ENCODE assay signal across 1 cellular context in the genomic region with DNA sequence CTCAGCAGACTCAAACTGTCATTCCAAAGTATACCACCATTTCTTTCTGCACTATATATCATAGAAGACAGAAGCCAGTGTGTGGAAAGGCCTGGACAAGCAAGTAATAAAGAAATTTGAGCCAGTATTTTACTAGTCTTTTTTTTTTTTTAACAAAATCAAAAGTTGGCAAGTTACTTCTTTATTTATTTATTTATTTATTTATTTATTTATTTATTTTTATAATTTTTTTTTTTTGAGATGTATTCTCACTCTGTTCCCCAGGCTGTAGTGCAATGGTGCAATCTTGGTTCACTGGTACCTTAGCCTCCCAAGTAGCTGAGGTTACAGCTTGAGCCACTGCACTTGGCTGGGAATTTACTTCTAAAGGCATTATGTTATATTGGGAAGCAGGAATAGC.
TF ChIP-seq lines count a peak whose summit lies in the region.

No MANE protein-coding gene starts in this region.

TF ChIP-seq in HEK293, 187 proteins besides CTCF, POLR2A, EP300 and RAD21 (continued from another document):
- TF ChIP-seq, protein P1, sequence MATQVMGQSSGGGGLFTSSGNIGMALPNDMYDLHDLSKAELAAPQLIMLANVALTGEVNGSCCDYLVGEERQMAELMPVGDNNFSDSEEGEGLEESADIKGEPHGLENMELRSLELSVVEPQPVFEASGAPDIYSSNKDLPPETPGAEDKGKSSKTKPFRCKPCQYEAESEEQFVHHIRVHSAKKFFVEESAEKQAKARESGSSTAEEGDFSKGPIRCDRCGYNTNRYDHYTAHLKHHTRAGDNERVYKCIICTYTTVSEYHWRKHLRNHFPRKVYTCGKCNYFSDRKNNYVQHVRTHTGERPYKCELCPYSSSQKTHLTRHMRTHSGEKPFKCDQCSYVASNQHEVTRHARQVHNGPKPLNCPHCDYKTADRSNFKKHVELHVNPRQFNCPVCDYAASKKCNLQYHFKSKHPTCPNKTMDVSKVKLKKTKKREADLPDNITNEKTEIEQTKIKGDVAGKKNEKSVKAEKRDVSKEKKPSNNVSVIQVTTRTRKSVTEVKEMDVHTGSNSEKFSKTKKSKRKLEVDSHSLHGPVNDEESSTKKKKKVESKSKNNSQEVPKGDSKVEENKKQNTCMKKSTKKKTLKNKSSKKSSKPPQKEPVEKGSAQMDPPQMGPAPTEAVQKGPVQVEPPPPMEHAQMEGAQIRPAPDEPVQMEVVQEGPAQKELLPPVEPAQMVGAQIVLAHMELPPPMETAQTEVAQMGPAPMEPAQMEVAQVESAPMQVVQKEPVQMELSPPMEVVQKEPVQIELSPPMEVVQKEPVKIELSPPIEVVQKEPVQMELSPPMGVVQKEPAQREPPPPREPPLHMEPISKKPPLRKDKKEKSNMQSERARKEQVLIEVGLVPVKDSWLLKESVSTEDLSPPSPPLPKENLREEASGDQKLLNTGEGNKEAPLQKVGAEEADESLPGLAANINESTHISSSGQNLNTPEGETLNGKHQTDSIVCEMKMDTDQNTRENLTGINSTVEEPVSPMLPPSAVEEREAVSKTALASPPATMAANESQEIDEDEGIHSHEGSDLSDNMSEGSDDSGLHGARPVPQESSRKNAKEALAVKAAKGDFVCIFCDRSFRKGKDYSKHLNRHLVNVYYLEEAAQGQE (tag by site-specific recombination; IDR thresholded peaks at IDR 0.05), result 0 out of 2 replicates have a peak, but pooled peaks have one; percentile 23
- TF ChIP-seq, protein P2, sequence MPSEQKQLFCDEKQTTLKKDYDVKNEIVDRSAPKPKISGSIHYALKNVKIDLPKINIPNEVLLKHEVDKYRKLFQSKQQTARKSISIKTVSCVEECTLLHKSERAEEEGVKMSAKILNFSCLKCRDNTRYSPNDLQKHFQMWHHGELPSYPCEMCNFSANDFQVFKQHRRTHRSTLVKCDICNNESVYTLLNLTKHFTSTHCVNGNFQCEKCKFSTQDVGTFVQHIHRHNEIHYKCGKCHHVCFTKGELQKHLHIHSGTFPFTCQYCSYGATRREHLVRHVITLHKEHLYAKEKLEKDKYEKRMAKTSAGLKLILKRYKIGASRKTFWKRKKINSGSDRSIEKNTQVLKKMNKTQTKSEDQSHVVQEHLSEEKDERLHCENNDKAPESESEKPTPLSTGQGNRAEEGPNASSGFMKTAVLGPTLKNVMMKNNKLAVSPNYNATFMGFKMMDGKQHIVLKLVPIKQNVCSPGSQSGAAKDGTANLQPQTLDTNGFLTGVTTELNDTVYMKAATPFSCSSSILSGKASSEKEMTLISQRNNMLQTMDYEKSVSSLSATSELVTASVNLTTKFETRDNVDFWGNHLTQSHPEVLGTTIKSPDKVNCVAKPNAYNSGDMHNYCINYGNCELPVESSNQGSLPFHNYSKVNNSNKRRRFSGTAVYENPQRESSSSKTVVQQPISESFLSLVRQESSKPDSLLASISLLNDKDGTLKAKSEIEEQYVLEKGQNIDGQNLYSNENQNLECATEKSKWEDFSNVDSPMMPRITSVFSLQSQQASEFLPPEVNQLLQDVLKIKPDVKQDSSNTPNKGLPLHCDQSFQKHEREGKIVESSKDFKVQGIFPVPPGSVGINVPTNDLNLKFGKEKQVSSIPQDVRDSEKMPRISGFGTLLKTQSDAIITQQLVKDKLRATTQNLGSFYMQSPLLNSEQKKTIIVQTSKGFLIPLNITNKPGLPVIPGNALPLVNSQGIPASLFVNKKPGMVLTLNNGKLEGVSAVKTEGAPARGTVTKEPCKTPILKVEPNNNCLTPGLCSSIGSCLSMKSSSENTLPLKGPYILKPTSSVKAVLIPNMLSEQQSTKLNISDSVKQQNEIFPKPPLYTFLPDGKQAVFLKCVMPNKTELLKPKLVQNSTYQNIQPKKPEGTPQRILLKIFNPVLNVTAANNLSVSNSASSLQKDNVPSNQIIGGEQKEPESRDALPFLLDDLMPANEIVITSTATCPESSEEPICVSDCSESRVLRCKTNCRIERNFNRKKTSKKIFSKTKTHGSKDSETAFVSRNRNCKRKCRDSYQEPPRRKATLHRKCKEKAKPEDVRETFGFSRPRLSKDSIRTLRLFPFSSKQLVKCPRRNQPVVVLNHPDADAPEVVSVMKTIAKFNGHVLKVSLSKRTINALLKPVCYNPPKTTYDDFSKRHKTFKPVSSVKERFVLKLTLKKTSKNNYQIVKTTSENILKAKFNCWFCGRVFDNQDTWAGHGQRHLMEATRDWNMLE (tag by site-specific recombination; conservative IDR thresholded peaks at IDR 0.05; ENCODE audit: low read depth), result peak; percentile 63; the same call in 1 of the 2 replicates
- TF ChIP-seq SCRT2 (tag by site-specific recombination; IDR thresholded peaks at IDR 0.05), result no peak
- 0 out of 2 replicates have a peak, but pooled peaks have one; percentile 25 for TF ChIP-seq ZNF623 (tag by site-specific recombination; IDR thresholded peaks at IDR 0.05)
- TF ChIP-seq ZNF394 (tag by site-specific recombination; IDR thresholded peaks at IDR 0.05; ENCODE audit: borderline replicate concordance), result peak; percentile 78
- TF ChIP-seq ZNF785 (tag by site-specific recombination; IDR thresholded peaks at IDR 0.05), result no peak
- peak; percentile 38 for TF ChIP-seq ZNF426 (tag by site-specific recombination; IDR thresholded peaks at IDR 0.05)
TF ChIP-seq in HEK293: peak in this region for 7.
